ENCODE assay signal across 24 cellular contexts in genomic region chr4:3690576-3691152, GRCh38.
"Had no signal": no experiment of that assay in that cellular context is flagged by ENCODE, and none has a peak within 500 bp of the region (broad histone marks: within the 10 kb centered on the region; RNA-seq: fewer than 3 reads in every experiment).

No MANE protein-coding gene starts in this region.

- H3K79me2 ChIP-seq: parathyroid adenoma had no signal

- H3K27me3 ChIP-seq: testis had no signal

- ATAC-seq: activated CD8-positive, alpha-beta memory T cell treated with anti-CD3 and anti-CD28 coated beads, Interleukin-2, amount 10 ng/mL, durations not matched to agents 7 days and 5 days; activated CD8-positive, alpha-beta T cell treated with anti-CD3 and anti-CD28 coated beads for 36 hours; gastrocnemius medialis; naive thymus-derived CD8-positive, alpha-beta T cell; stimulated activated memory B cell treated with anti-CD40 and anti-IgM and Interleukin-4, amounts not matched to agents 10 μg/mL and 1 μg/mL and 100 μg/mL, for 72 hours had no signal

- H3K4me3 ChIP-seq: breast epithelium, coronary artery, esophagus squamous epithelium, gastrocnemius medialis, right lobe of liver, skin epidermis, testis had no signal

- H3K9ac ChIP-seq: parathyroid adenoma, SK-N-SH had no signal

- H2AFZ ChIP-seq: parathyroid adenoma had no signal

- H3K27ac Mint-ChIP-seq: activated CD4-positive, alpha-beta T cell treated with anti-CD3 and anti-CD28 coated beads, Interleukin-2, amount 10 ng/mL, durations not matched to agents 7 days and 5 days; activated CD8-positive, alpha-beta memory T cell treated with anti-CD3 and anti-CD28 coated beads, Interleukin-2, amount 10 ng/mL, durations not matched to agents 7 days and 5 days; activated CD8-positive, alpha-beta T cell treated with anti-CD3 and anti-CD28 coated beads for 36 hours; activated naive CD8-positive, alpha-beta T cell treated with anti-CD3 and anti-CD28 coated beads for 36 hours; endodermal cell; mesothelial cell of epicardium; naive thymus-derived CD8-positive, alpha-beta T cell; stimulated activated memory B cell treated with anti-CD40 and anti-IgM and Interleukin-4, amounts not matched to agents 10 μg/mL and 1 μg/mL and 100 μg/mL, for 72 hours; type B pancreatic cell had no signal

- H3K27ac ChIP-seq: breast epithelium, coronary artery, esophagus squamous epithelium, gastrocnemius medialis, parathyroid adenoma, right lobe of liver, skin epidermis, testis had no signal

- H3K36me3 Mint-ChIP-seq: activated CD8-positive, alpha-beta memory T cell treated with anti-CD3 and anti-CD28 coated beads, Interleukin-2, amount 10 ng/mL, durations not matched to agents 7 days and 5 days; activated naive CD8-positive, alpha-beta T cell treated with anti-CD3 and anti-CD28 coated beads for 36 hours; mesothelial cell of epicardium; naive thymus-derived CD8-positive, alpha-beta T cell; stimulated activated memory B cell treated with anti-CD40 and anti-IgM and Interleukin-4, amounts not matched to agents 10 μg/mL and 1 μg/mL and 100 μg/mL, for 72 hours; type B pancreatic cell had no signal

- H3K36me3 ChIP-seq: breast epithelium, esophagus squamous epithelium, gastrocnemius medialis, right lobe of liver had no signal

- H3K4me3 Mint-ChIP-seq: activated CD4-positive, alpha-beta T cell treated with anti-CD3 and anti-CD28 coated beads, Interleukin-2, amount 10 ng/mL, durations not matched to agents 7 days and 5 days; activated CD8-positive, alpha-beta memory T cell treated with anti-CD3 and anti-CD28 coated beads, Interleukin-2, amount 10 ng/mL, durations not matched to agents 7 days and 5 days; activated CD8-positive, alpha-beta T cell treated with anti-CD3 and anti-CD28 coated beads for 36 hours; activated naive CD8-positive, alpha-beta T cell treated with anti-CD3 and anti-CD28 coated beads for 36 hours; endodermal cell; mesothelial cell of epicardium; naive thymus-derived CD8-positive, alpha-beta T cell; stimulated activated memory B cell treated with anti-CD40 and anti-IgM and Interleukin-4, amounts not matched to agents 10 μg/mL and 1 μg/mL and 100 μg/mL, for 72 hours; type B pancreatic cell had no signal

- H3K9me3 Mint-ChIP-seq: activated CD4-positive, alpha-beta T cell treated with anti-CD3 and anti-CD28 coated beads, Interleukin-2, amount 10 ng/mL, durations not matched to agents 7 days and 5 days; activated CD8-positive, alpha-beta T cell treated with anti-CD3 and anti-CD28 coated beads for 36 hours; activated naive CD8-positive, alpha-beta T cell treated with anti-CD3 and anti-CD28 coated beads for 36 hours had no signal

- H3K9me3 ChIP-seq: breast epithelium, esophagus squamous epithelium, gastrocnemius medialis, right lobe of liver, SK-N-SH, testis had no signal

- DNase-seq: activated CD4-positive, alpha-beta T cell treated with anti-CD3 and anti-CD28 coated beads, Interleukin-2, amount 10 ng/mL, durations not matched to agents 7 days and 5 days; activated CD4-positive, CD25-positive, alpha-beta regulatory T cell treated with anti-CD3 and anti-CD28 coated beads, Interleukin-2, amount 50 U/mL, for 72 hours; activated CD8-positive, alpha-beta memory T cell treated with anti-CD3 and anti-CD28 coated beads, Interleukin-2, amount 10 ng/mL, durations not matched to agents 7 days and 5 days; activated CD8-positive, alpha-beta T cell treated with anti-CD3 and anti-CD28 coated beads for 36 hours; activated effector memory CD4-positive, alpha-beta T cell treated with anti-CD3 and anti-CD28 coated beads, Interleukin-2, amount 50 U/mL, for 16 hours; activated naive CD8-positive, alpha-beta T cell treated with anti-CD3 and anti-CD28 coated beads for 36 hours; activated T-cell treated with anti-CD3 and anti-CD28 coated beads for 4 hours; endodermal cell; esophagus squamous epithelium; hypothalamus; SK-N-SH; stimulated activated CD4-positive, alpha-beta T cell treated with anti-CD3 and anti-CD28 coated beads, Interleukin-2, amount 100 ng/mL, for 24 hours; T-helper 2 cell; testis had no signal

- H3K4me1 ChIP-seq: breast epithelium, esophagus squamous epithelium, gastrocnemius medialis, parathyroid adenoma, right lobe of liver, testis had no signal

- H3K4me1 Mint-ChIP-seq: activated CD4-positive, alpha-beta T cell treated with anti-CD3 and anti-CD28 coated beads, Interleukin-2, amount 10 ng/mL, durations not matched to agents 7 days and 5 days; activated CD8-positive, alpha-beta memory T cell treated with anti-CD3 and anti-CD28 coated beads, Interleukin-2, amount 10 ng/mL, durations not matched to agents 7 days and 5 days; activated naive CD8-positive, alpha-beta T cell treated with anti-CD3 and anti-CD28 coated beads for 36 hours; endodermal cell; naive thymus-derived CD8-positive, alpha-beta T cell; stimulated activated memory B cell treated with anti-CD40 and anti-IgM and Interleukin-4, amounts not matched to agents 10 μg/mL and 1 μg/mL and 100 μg/mL, for 72 hours had no signal

- H3K4me2 ChIP-seq: SK-N-SH had no signal
